ENCODE assay signal across 26 cellular contexts in the genomic region with DNA sequence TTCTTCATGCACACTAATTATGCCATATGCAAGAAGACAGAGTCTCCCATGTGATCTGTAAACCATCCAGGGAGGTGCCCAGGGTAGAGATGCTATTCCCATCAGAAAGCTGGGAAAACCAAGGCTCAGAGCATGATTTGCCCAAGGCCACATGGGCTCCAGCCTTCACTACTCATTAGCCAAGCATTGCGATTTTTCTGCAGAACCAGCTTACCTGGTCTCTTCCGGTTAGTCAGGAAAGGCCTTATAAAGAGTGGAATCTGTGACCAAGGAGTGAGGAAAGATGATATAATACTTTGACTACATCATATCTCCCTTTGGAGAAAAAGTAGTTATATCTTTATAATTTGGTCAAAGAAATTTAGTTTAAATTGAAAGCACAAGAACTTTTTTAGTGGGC.
"Had no signal": no experiment of that assay in that cellular context is flagged by ENCODE, and none has a peak within 500 bp of the region (broad histone marks: within the 10 kb centered on the region; RNA-seq: fewer than 3 reads in every experiment).

No MANE protein-coding gene starts in this region.

- H3K4me2 ChIP-seq: smooth muscle cell had no signal

- DNase-seq: naive B cell; naive thymus-derived CD8-positive, alpha-beta T cell; nephron progenitor cell; nucleus accumbens; pancreas; right cardiac atrium; right lobe of liver; spleen; stimulated activated CD4-positive, alpha-beta T cell treated with anti-CD3 and anti-CD28 coated beads, Interleukin-12 subunit alpha, Interleukin-12 subunit beta, amount 100 ng/mL, for 4 hours; stimulated activated CD4-positive, alpha-beta T cell treated with anti-CD3 and anti-CD28 coated beads, Interleukin-1b, Interleukin-23, amount 100 ng/mL, for 48 hours; stimulated activated CD4-positive, alpha-beta T cell treated with anti-CD3 and anti-CD28 coated beads, Interleukin-4, amount 100 ng/mL, for 1 hour; stimulated activated CD4-positive, alpha-beta T cell treated with anti-CD3 and anti-CD28 coated beads, Interleukin-4, amount 100 ng/mL, for 4 hours; stimulated activated CD8-positive, alpha-beta memory T cell treated with anti-CD3 and anti-CD28 coated beads, Interleukin-4, amount 100 ng/mL, for 48 hours; stimulated activated naive CD4-positive, alpha-beta T cell; stimulated activated naive CD8-positive, alpha-beta T cell treated with anti-CD3 and anti-CD28 coated beads, Interleukin-15, amount 100 ng/mL, for 72 hours; stimulated activated naive CD8-positive, alpha-beta T cell treated with anti-CD3 and anti-CD28 coated beads, Interleukin-15, Interleukin-2, amounts not matched to agents 100 U/mL and 50 U/mL, for 24 hours; testis; tibial artery; transverse colon; upper lobe of left lung; uterus had no signal

- H3K4me3 ChIP-seq: pancreas, prostate gland, right lobe of liver, skin epidermis, smooth muscle cell, spleen, suprapubic skin, testis, tibial artery, transverse colon, upper lobe of left lung, uterus had no signal

- H3K27ac ChIP-seq: neutrophil, pancreas, prostate gland, right lobe of liver, skin epidermis, spleen, suprapubic skin, testis, tibial artery, transverse colon, upper lobe of left lung, uterus had no signal

- FAIRE-seq: pancreas had no signal

- H3K27me3 ChIP-seq: neutrophil, pancreas, right lobe of liver, spleen, suprapubic skin, testis, tibial artery, transverse colon, upper lobe of left lung, uterus had no signal

- H3K36me3 ChIP-seq: neutrophil, pancreas, prostate gland, right lobe of liver, spleen, suprapubic skin, tibial artery, transverse colon, upper lobe of left lung, uterus had no signal

- H3K9me3 ChIP-seq: neutrophil, pancreas, prostate gland, right lobe of liver, spleen, suprapubic skin, testis, tibial artery, transverse colon, upper lobe of left lung, uterus had no signal

- H3K4me1 ChIP-seq: pancreas, prostate gland, right lobe of liver, suprapubic skin, transverse colon, uterus had no signal
